ENCODE assay signal across 8 cellular contexts in the genomic region with DNA sequence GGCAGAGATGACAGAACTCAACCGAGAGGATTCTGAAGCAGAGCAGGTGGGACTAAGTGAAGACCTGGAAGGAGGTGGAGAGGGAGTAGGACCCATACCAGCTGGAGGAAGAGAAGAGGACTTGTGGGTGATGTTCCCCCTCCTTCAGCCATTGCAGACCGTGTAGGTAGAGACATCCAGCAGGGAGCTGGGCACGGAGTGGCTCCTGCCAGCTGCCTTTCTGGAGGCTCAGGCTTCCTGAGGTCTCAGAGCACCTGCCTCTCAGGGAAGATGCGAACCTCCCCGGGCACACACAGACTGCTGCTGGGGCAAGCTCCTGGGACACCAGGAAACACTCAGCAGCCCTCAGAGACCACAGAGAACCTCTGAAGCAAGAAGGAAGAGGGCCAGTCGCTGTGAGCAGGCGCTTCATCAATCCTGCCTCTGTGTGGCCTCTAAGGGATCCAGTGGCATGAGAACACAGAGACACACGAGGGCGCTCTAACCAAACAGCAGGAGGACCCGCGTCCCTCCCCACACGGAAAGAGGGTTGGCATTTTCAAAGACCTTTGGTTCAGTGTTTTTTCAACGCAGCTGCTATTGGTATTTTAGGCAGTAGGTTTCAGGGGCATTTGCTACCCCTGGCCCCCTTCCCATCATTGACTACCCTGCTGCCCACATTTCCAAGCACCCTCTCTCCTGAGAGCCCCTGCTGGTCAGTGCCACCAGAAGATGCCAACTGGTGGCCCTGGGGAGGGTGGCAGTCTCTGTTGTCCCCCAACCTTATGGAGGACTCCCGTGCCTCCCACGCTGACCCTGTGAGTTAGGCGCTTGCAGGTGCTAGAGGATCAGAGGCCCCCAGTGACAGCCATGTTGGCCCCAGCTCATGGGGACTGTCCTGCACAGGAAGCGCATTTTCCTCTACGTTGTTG.
DNase-seq lines count a peak whose midpoint lies in the region; ATAC-seq and TF ChIP-seq lines count a peak whose summit lies in the region.

No MANE protein-coding gene starts in this region.

- DNase-seq in GM06990 (ENCODE audit: extremely low read depth, insufficient read length) (peak; percentile 59), NCI-H526 (lab: John Stamatoyannopoulos, UW) (peak; percentile 80 to 95), lower leg skin (ENCODE audit: low spot score in 2 of 2) (peak; percentile 80 to 94)
- DNase-seq in activated CD4-positive, alpha-beta T cell treated with anti-CD3 and anti-CD28 coated beads, Interleukin-2, amount 10 ng/mL, durations not matched to agents 7 days and 5 days: peak; percentile 91
- DNase-seq in stimulated activated CD4-positive, alpha-beta T cell treated with anti-CD3 and anti-CD28 coated beads, TNF-alpha, amount 100 ng/mL, for 48 hours (ENCODE audit: low read depth in 3 of 3): peak; percentile 57 to 82 (median 66)

- ATAC-seq in HG03442 (IDR thresholded peaks at IDR 0.05; ENCODE audit: unreplicated experiment) (peak; percentile 66), HG03439 (IDR thresholded peaks at IDR 0.05; ENCODE audit: unreplicated experiment) (no peak)

- peaks cover 4% of the 10 kb centered on the region for H3K36me3 Mint-ChIP-seq in activated CD4-positive, alpha-beta T cell treated with anti-CD3 and anti-CD28 coated beads, Interleukin-2, amount 10 ng/mL, durations not matched to agents 7 days and 5 days (ENCODE audit: low read depth)
- H3K36me3 Mint-ChIP-seq in dendritic cell treated with granulocyte-macrophage colony-stimulating factor and Interleukin-4, amounts not matched to agents 40 ng/mL and 50 ng/mL, for 4 days (ENCODE audit: low read depth): peaks cover 66% of the 10 kb centered on the region

- TF ChIP-seq CTCF in GM06990 (IDR thresholded peaks at IDR 0.05; ENCODE audit: insufficient read depth, low read length, poor library complexity, severe bottlenecking) (peak; percentile 92), lower leg skin (IDR thresholded peaks at IDR 0.05) (peak in 1 of 3 donors; percentile 36)

- H3K4me1 Mint-ChIP-seq in activated CD4-positive, alpha-beta T cell treated with anti-CD3 and anti-CD28 coated beads, Interleukin-2, amount 10 ng/mL, durations not matched to agents 7 days and 5 days: peaks cover 30% of the 10 kb centered on the region
- peaks cover 15% of the 10 kb centered on the region for H3K4me1 Mint-ChIP-seq in dendritic cell treated with granulocyte-macrophage colony-stimulating factor and Interleukin-4, amounts not matched to agents 40 ng/mL and 50 ng/mL, for 4 days (ENCODE audit: low read depth)

- WGBS in lower leg skin, 2 donors: 34 to 38% methylated on average over 16 to 18 of the region's 18 CpGs

- no peak for TF ChIP-seq POLR2A in lower leg skin (IDR thresholded peaks at IDR 0.05)

- peak overlapping the region; percentile 46 for H3K27ac Mint-ChIP-seq in activated CD4-positive, alpha-beta T cell treated with anti-CD3 and anti-CD28 coated beads, Interleukin-2, amount 10 ng/mL, durations not matched to agents 7 days and 5 days
- peak overlapping the region; percentile 56 for H3K27ac Mint-ChIP-seq in dendritic cell treated with granulocyte-macrophage colony-stimulating factor and Interleukin-4, amounts not matched to agents 40 ng/mL and 50 ng/mL, for 4 days

- H3K4me3 ChIP-seq in GM06990 (replicated peaks; ENCODE audit: low read depth, low read length) (no peak overlapping the region), lower leg skin (ENCODE audit: low read depth, poor library complexity, severe bottlenecking) (no peak overlapping the region)

- H3K27me3 Mint-ChIP-seq in activated CD4-positive, alpha-beta T cell treated with anti-CD3 and anti-CD28 coated beads, Interleukin-2, amount 10 ng/mL, durations not matched to agents 7 days and 5 days: no peaks in the 10 kb centered on the region
- no peaks in the 10 kb centered on the region for H3K27me3 Mint-ChIP-seq in dendritic cell treated with granulocyte-macrophage colony-stimulating factor and Interleukin-4, amounts not matched to agents 40 ng/mL and 50 ng/mL, for 4 days

- H3K9me3 Mint-ChIP-seq in activated CD4-positive, alpha-beta T cell treated with anti-CD3 and anti-CD28 coated beads, Interleukin-2, amount 10 ng/mL, durations not matched to agents 7 days and 5 days: no peaks in the 10 kb centered on the region
- H3K9me3 Mint-ChIP-seq in dendritic cell treated with granulocyte-macrophage colony-stimulating factor and Interleukin-4, amounts not matched to agents 40 ng/mL and 50 ng/mL, for 4 days: no peaks in the 10 kb centered on the region

- H3K27me3 ChIP-seq in GM06990 (replicated peaks; ENCODE audit: control insufficient read depth, insufficient read depth, low read length): no peaks in the 10 kb centered on the region

- CTCF ChIA-PET in activated CD4-positive, alpha-beta T cell treated with anti-CD3 and anti-CD28 coated beads, Interleukin-2, amount 10 ng/mL, durations not matched to agents 7 days and 5 days (lab: Charles Lee): interaction anchor here (0.8 to 2.6 kb wide), 22 partner anchors 8 to 473 kb away, joined by 3 to 11 read pairs (median 4); no protein-coding TSS in a partner anchor

- H3K36me3 ChIP-seq in GM06990 (ENCODE audit: control insufficient read depth, insufficient read depth, low read length): no peaks in the 10 kb centered on the region

- intact Hi-C loops in dendritic cell treated with granulocyte-macrophage colony-stimulating factor and Interleukin-4, amounts not matched to agents 40 ng/mL and 50 ng/mL, for 4 days (cut with micrococcal nuclease): loop anchor here (1.0 to 2.0 kb wide), 2 partner anchors 229 to 599 kb away; no protein-coding TSS in a partner anchor
- intact Hi-C loops in lower leg skin (cut with DNase I; ENCODE audit: low total_unique reads): loop anchor here (10.0 kb wide), 2 partner anchors 221 to 591 kb away; a partner anchor contains a TSS

- H3K4me3 Mint-ChIP-seq in activated CD4-positive, alpha-beta T cell treated with anti-CD3 and anti-CD28 coated beads, Interleukin-2, amount 10 ng/mL, durations not matched to agents 7 days and 5 days: no peak overlapping the region
- H3K4me3 Mint-ChIP-seq in dendritic cell treated with granulocyte-macrophage colony-stimulating factor and Interleukin-4, amounts not matched to agents 40 ng/mL and 50 ng/mL, for 4 days: no peak overlapping the region

- POLR2A ChIA-PET in activated CD4-positive, alpha-beta T cell treated with anti-CD3 and anti-CD28 coated beads, Interleukin-2, amount 10 ng/mL, durations not matched to agents 7 days and 5 days (lab: Charles Lee): interaction anchor here (0.5 kb wide), 1 partner anchor 9 kb away, joined by 3 read pairs; no protein-coding TSS in a partner anchor
